3 cellular contexts compared by ENCODE assay signal in the genomic region with DNA sequence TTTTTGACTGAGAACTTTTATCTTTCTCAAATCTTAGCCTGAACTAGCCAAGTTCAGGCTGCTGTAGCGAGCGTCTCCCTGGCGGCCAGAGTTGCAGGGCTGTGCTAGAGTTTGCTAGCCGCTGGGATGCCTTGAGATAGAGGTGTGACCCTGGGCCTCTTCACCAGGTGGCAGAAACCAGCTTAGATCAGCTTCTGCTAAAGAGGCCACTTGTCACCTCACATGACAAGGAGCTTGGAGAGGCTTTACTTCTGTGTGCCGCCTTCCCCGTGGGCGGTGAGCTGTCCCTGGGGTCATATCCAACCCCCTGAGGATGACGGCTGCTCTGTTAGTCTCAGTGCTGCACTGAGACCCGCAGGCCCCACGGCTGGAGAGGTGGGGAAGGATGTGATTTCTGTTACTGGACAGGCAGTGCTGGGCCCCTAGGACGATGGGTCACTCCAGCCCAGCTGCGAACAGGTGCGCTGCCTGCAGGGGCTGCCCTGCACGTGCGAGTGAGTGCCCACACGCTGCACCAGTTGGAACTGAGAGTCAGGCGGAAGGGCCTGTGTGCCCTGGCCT.
TF ChIP-seq lines count a peak whose summit lies in the region.

No MANE protein-coding gene starts in this region.

TF ChIP-seq in SK-N-SH treated with all-trans-retinoic acid at 6 μM for 48 hours, 23 proteins besides CTCF, POLR2A, EP300 and RAD21 (continues in another document):
- no peak for TF ChIP-seq ZFP30 (CRISPR knock-in tag; IDR thresholded peaks at IDR 0.05)
- TF ChIP-seq, protein P1, sequence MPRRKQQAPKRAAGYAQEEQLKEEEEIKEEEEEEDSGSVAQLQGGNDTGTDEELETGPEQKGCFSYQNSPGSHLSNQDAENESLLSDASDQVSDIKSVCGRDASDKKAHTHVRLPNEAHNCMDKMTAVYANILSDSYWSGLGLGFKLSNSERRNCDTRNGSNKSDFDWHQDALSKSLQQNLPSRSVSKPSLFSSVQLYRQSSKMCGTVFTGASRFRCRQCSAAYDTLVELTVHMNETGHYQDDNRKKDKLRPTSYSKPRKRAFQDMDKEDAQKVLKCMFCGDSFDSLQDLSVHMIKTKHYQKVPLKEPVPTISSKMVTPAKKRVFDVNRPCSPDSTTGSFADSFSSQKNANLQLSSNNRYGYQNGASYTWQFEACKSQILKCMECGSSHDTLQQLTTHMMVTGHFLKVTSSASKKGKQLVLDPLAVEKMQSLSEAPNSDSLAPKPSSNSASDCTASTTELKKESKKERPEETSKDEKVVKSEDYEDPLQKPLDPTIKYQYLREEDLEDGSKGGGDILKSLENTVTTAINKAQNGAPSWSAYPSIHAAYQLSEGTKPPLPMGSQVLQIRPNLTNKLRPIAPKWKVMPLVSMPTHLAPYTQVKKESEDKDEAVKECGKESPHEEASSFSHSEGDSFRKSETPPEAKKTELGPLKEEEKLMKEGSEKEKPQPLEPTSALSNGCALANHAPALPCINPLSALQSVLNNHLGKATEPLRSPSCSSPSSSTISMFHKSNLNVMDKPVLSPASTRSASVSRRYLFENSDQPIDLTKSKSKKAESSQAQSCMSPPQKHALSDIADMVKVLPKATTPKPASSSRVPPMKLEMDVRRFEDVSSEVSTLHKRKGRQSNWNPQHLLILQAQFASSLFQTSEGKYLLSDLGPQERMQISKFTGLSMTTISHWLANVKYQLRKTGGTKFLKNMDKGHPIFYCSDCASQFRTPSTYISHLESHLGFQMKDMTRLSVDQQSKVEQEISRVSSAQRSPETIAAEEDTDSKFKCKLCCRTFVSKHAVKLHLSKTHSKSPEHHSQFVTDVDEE (CRISPR knock-in tag; IDR thresholded peaks at IDR 0.05): no peak
- TF ChIP-seq BACH2 (CRISPR knock-in tag; IDR thresholded peaks at IDR 0.05; ENCODE audit: borderline replicate concordance): no peak
- TF ChIP-seq OSR1 (CRISPR knock-in tag; IDR thresholded peaks at IDR 0.05): no peak
- TF ChIP-seq SNAI2 (CRISPR knock-in tag; IDR thresholded peaks at IDR 0.05): no peak
- TF ChIP-seq ESRRG (CRISPR knock-in tag; IDR thresholded peaks at IDR 0.05): no peak
- TF ChIP-seq ZFP3 (CRISPR knock-in tag; IDR thresholded peaks at IDR 0.05): no peak
- no peak for TF ChIP-seq ARNTL (CRISPR knock-in tag; IDR thresholded peaks at IDR 0.05; ENCODE audit: borderline replicate concordance, low read depth)
- no peak for TF ChIP-seq ISL1 (CRISPR knock-in tag; IDR thresholded peaks at IDR 0.05)
- TF ChIP-seq, protein P2, sequence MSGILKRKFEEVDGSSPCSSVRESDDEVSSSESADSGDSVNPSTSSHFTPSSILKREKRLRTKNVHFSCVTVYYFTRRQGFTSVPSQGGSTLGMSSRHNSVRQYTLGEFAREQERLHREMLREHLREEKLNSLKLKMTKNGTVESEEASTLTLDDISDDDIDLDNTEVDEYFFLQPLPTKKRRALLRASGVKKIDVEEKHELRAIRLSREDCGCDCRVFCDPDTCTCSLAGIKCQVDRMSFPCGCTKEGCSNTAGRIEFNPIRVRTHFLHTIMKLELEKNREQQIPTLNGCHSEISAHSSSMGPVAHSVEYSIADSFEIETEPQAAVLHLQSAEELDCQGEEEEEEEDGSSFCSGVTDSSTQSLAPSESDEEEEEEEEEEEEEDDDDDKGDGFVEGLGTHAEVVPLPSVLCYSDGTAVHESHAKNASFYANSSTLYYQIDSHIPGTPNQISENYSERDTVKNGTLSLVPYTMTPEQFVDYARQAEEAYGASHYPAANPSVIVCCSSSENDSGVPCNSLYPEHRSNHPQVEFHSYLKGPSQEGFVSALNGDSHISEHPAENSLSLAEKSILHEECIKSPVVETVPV (CRISPR knock-in tag; IDR thresholded peaks at IDR 0.05): no peak
- TF ChIP-seq GLIS3 (CRISPR knock-in tag; IDR thresholded peaks at IDR 0.05): no peak
- TF ChIP-seq TCF4 (CRISPR knock-in tag; IDR thresholded peaks at IDR 0.05; ENCODE audit: borderline replicate concordance): no peak
- no peak for TF ChIP-seq TOX (CRISPR knock-in tag; IDR thresholded peaks at IDR 0.05; ENCODE audit: borderline replicate concordance)

TF ChIP-seq in SK-N-SH, 30 proteins besides CTCF, POLR2A, EP300 and RAD21:
- TF ChIP-seq FOXJ3 (CRISPR knock-in tag; IDR thresholded peaks at IDR 0.05) (no peak), NRF1 (IDR thresholded peaks at IDR 0.05; ENCODE audit: low read depth, low read length) (no peak), MXI1 (IDR thresholded peaks at IDR 0.05; ENCODE audit: low read depth, low read length) (no peak)

TF ChIP-seq in H1, 55 proteins besides CTCF, POLR2A, EP300 and RAD21:
- TF ChIP-seq, protein P3, sequence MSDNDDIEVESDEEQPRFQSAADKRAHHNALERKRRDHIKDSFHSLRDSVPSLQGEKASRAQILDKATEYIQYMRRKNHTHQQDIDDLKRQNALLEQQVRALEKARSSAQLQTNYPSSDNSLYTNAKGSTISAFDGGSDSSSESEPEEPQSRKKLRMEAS (IDR thresholded peaks at IDR 0.05): no peak
- TF ChIP-seq BACH1 (IDR thresholded peaks at IDR 0.05; ENCODE audit: low read length) (no peak), TAF7 (optimal IDR thresholded peaks at IDR 0.05; ENCODE audit: borderline replicate concordance, low read depth, low read length) (no peak), TCF12 (IDR thresholded peaks at IDR 0.05; ENCODE audit: low read depth, low read length) (no peak)
